Comparison of ENCODE assay signal across 16 cellular contexts in genomic region chr15:74724570-74725240, GRCh38. TPM values are rescaled to one million over a fixed set of nuclear protein-coding genes. Genes with fewer than 3 reads are reported as not detected.
DNase-seq lines count a peak whose midpoint lies in the region; ATAC-seq and TF ChIP-seq lines count a peak whose summit lies in the region.
"Had no signal": no experiment of that assay in that cellular context is flagged by ENCODE, and none has a peak within 500 bp of the region (broad histone marks: within the 10 kb centered on the region; RNA-seq: fewer than 3 reads in every experiment).

No MANE protein-coding gene starts in this region.

- no peak for DNase-seq in CD8-positive, alpha-beta memory T cell
- no peak for DNase-seq in mesothelial cell of epicardium (ENCODE audit: low spot score in 2 of 2, unreplicated experiment in 2 of 2)
- DNase-seq in tibial artery: no peak
- DNase-seq in activated gamma-delta T cell treated with Interleukin-2 at 50 U/mL for 16 hours: no peak
- no peak for DNase-seq in NCI-H2171 treated with DMSO at 0.1 percent for 48 hours (lab: John Stamatoyannopoulos, UW)
- DNase-seq: activated gamma-delta T cell, GF-D8 had no signal

- CTCF ChIA-PET in CD8-positive, alpha-beta memory T cell (lab: Charles Lee): interaction anchor here (2.6 kb wide), 1 partner anchor 44 kb away, joined by 14 read pairs; no protein-coding TSS in a partner anchor

- peaks cover 3 to 12% (median 7%) of the 10 kb centered on the region in 3 donors for H3K4me1 Mint-ChIP-seq in CD8-positive, alpha-beta memory T cell
- peaks cover 6% of the 10 kb centered on the region for H3K4me1 Mint-ChIP-seq in activated T-helper 17 cell treated with anti-CD3 and anti-CD28 coated beads, Interleukin-2, amount 50 U/mL, for 72 hours
- H3K4me1 Mint-ChIP-seq in mesothelial cell of epicardium: peaks cover 4% of the 10 kb centered on the region

- no peaks in the 10 kb centered on the region for H3K36me3 ChIP-seq in CD8-positive, alpha-beta memory T cell (ENCODE audit: insufficient read depth, low read length)
- no peaks in the 10 kb centered on the region for H3K36me3 ChIP-seq in tibial artery

- H3K27ac ChIP-seq in C4-2B (peak overlapping the region; percentile 52), tibial artery (no peak overlapping the region)
- H3K27ac ChIP-seq in CD8-positive, alpha-beta memory T cell (ENCODE audit: low read depth, low read length): no peak overlapping the region
- H3K27ac ChIP-seq: HL-60 had no signal

- ATAC-seq in activated T-helper 17 cell treated with anti-CD3 and anti-CD28 coated beads, Interleukin-2, amount 50 U/mL, for 72 hours (replicated peaks): no peak
- ATAC-seq in HG03135 (IDR thresholded peaks at IDR 0.05; ENCODE audit: unreplicated experiment): no peak

- H3K9me3 Mint-ChIP-seq in CD8-positive, alpha-beta memory T cell: no peaks in the 10 kb centered on the region
- no peaks in the 10 kb centered on the region for H3K9me3 Mint-ChIP-seq in activated T-helper 17 cell treated with anti-CD3 and anti-CD28 coated beads, Interleukin-2, amount 50 U/mL, for 72 hours
- H3K9me3 Mint-ChIP-seq in mesothelial cell of epicardium: no peaks in the 10 kb centered on the region

- intact Hi-C loops in tibial artery (cut with DNase I; ENCODE audit: low total_unique reads): no loop called here

- H3K27ac Mint-ChIP-seq in CD8-positive, alpha-beta memory T cell: peak overlapping the region in 1 of 8 donors; percentile 34
- peak overlapping the region; percentile 75 for H3K27ac Mint-ChIP-seq in activated T-helper 17 cell treated with anti-CD3 and anti-CD28 coated beads, Interleukin-2, amount 50 U/mL, for 72 hours
- H3K27ac Mint-ChIP-seq in mesothelial cell of epicardium: no peak overlapping the region
- H3K27ac Mint-ChIP-seq: CD14-positive monocyte had no signal

- H3K36me3 Mint-ChIP-seq in CD8-positive, alpha-beta memory T cell: no peaks in the 10 kb centered on the region
- no peaks in the 10 kb centered on the region for H3K36me3 Mint-ChIP-seq in activated T-helper 17 cell treated with anti-CD3 and anti-CD28 coated beads, Interleukin-2, amount 50 U/mL, for 72 hours (ENCODE audit: low read depth)
- no peaks in the 10 kb centered on the region for H3K36me3 Mint-ChIP-seq in mesothelial cell of epicardium

- H3K9me3 ChIP-seq in CD8-positive, alpha-beta memory T cell (ENCODE audit: low read length): no peaks in the 10 kb centered on the region
- H3K9me3 ChIP-seq in tibial artery: no peaks in the 10 kb centered on the region
- H3K9me3 ChIP-seq: SK-N-SH had no signal

- no peak overlapping the region for H3K4me3 ChIP-seq in CD8-positive, alpha-beta memory T cell (ENCODE audit: low read length)
- no peak overlapping the region for H3K4me3 ChIP-seq in tibial artery

- H3K27me3 Mint-ChIP-seq in CD8-positive, alpha-beta memory T cell: peaks cover 8 to 9% of the 10 kb centered on the region in 2 donors
- no peaks in the 10 kb centered on the region for H3K27me3 Mint-ChIP-seq in activated T-helper 17 cell treated with anti-CD3 and anti-CD28 coated beads, Interleukin-2, amount 50 U/mL, for 72 hours
- H3K27me3 Mint-ChIP-seq in mesothelial cell of epicardium (ENCODE audit: low read depth): peaks cover 66% of the 10 kb centered on the region

- peaks cover 7% of the 10 kb centered on the region for H3K4me1 ChIP-seq in CD8-positive, alpha-beta memory T cell (ENCODE audit: insufficient read depth, low read length)
- peaks cover 0 to 17% (median 13%) of the 10 kb centered on the region in 4 donors for H3K4me1 ChIP-seq in tibial artery

- TF ChIP-seq CTCF in C4-2B (conservative IDR thresholded peaks at IDR 0.05) (no peak), mesothelial cell of epicardium (IDR thresholded peaks at IDR 0.05; ENCODE audit: unreplicated experiment) (no peak), tibial artery (IDR thresholded peaks at IDR 0.05) (no peak)

- POLR2A ChIA-PET in CD8-positive, alpha-beta memory T cell (lab: Charles Lee): no interaction called here

- H3K27me3 ChIP-seq in CD8-positive, alpha-beta memory T cell (ENCODE audit: insufficient read depth, low read length, poor library complexity, severe bottlenecking): peaks cover 3% of the 10 kb centered on the region
- peaks cover 0 to 33% of the 10 kb centered on the region in 2 donors for H3K27me3 ChIP-seq in tibial artery

- peak overlapping the region; percentile 71 to 88 (median 75) for H3K4me3 Mint-ChIP-seq in CD8-positive, alpha-beta memory T cell
- H3K4me3 Mint-ChIP-seq in activated T-helper 17 cell treated with anti-CD3 and anti-CD28 coated beads, Interleukin-2, amount 50 U/mL, for 72 hours: peak overlapping the region; percentile 84
- H3K4me3 Mint-ChIP-seq in mesothelial cell of epicardium: peak overlapping the region; percentile 64

RNA-seq across cellular contexts. Expression of gene CYP1A1, which starts 0.6 kb away (rescaled TPM):
- total RNA-seq in CD8-positive, alpha-beta memory T cell: 1 to 10 TPM; 2.4 to 2.6 TPM
- polyA plus RNA-seq in CD8-positive, alpha-beta memory T cell: 0.09 TPM
- 10 to 100 TPM in 1 of 2 donors, 1 to 10 TPM in 1; 3.3 to 11.4 TPM for total RNA-seq in activated T-helper 17 cell treated with anti-CD3 and anti-CD28 coated beads, Interleukin-2, amount 50 U/mL, for 72 hours
- total RNA-seq in mesothelial cell of epicardium: 0.20 to 0.27 TPM in 2 of 3 replicates, not detected in the other
- polyA plus RNA-seq: CD14-positive monocyte had no signal

RNA-seq across cellular contexts. Expression of gene CYP1A2, which starts 23.9 kb away (rescaled TPM):
- total RNA-seq in CD8-positive, alpha-beta memory T cell: not detected
- polyA plus RNA-seq in CD8-positive, alpha-beta memory T cell: not detected
- total RNA-seq in activated T-helper 17 cell treated with anti-CD3 and anti-CD28 coated beads, Interleukin-2, amount 50 U/mL, for 72 hours: not detected
- 0.09 TPM in 1 of 3 replicates, not detected in the others for total RNA-seq in mesothelial cell of epicardium
- total RNA-seq: epithelial cell of proximal tubule, H4 had no signal
- polyA plus RNA-seq: CD14-positive monocyte, neural cell, SK-N-SH had no signal

RNA-seq across cellular contexts. Expression of gene EDC3, which starts 28.9 kb away (rescaled TPM):
- 10 to 100 TPM; 50.9 to 52.0 TPM for total RNA-seq in CD8-positive, alpha-beta memory T cell
- 29.9 TPM for polyA plus RNA-seq in CD8-positive, alpha-beta memory T cell
- 10 to 100 TPM; 47.9 to 56.0 TPM for total RNA-seq in activated T-helper 17 cell treated with anti-CD3 and anti-CD28 coated beads, Interleukin-2, amount 50 U/mL, for 72 hours
- total RNA-seq in mesothelial cell of epicardium: 69.5 to 74.8 TPM (median 70.0 TPM) in 3 replicates

RNA-seq across cellular contexts. Expression of gene CSK, which starts 57.2 kb away (rescaled TPM):
- 100 to 1,000 TPM; 288 to 294 TPM for total RNA-seq in CD8-positive, alpha-beta memory T cell
- 154 TPM for polyA plus RNA-seq in CD8-positive, alpha-beta memory T cell
- total RNA-seq in activated T-helper 17 cell treated with anti-CD3 and anti-CD28 coated beads, Interleukin-2, amount 50 U/mL, for 72 hours: 100 to 1,000 TPM; 176 to 316 TPM
- total RNA-seq in mesothelial cell of epicardium: 57.0 to 59.0 TPM (median 58.1 TPM) in 3 replicates
